29 cellular contexts compared by ENCODE assay signal in genomic region chr14:72851660-72852059, GRCh38. TPM values are rescaled to one million over a fixed set of nuclear protein-coding genes. Genes with fewer than 3 reads are reported as not detected.
"Had no signal": no experiment of that assay in that cellular context is flagged by ENCODE, and none has a peak within 500 bp of the region (broad histone marks: within the 10 kb centered on the region; RNA-seq: fewer than 3 reads in every experiment).

No MANE protein-coding gene starts in this region.

- H3K27me3 Mint-ChIP-seq: activated CD4-positive, alpha-beta T cell treated with anti-CD3 and anti-CD28 coated beads for 36 hours; activated naive CD4-positive, alpha-beta T cell treated with anti-CD3 and anti-CD28 coated beads, Interleukin-2, amount 50 U/mL, for 24 hours; activated naive CD8-positive, alpha-beta T cell treated with anti-CD3 and anti-CD28 coated beads, Interleukin-2, amount 50 U/mL, for 24 hours; stimulated activated naive CD8-positive, alpha-beta T cell treated with anti-CD3 and anti-CD28 coated beads, Interleukin-15, Interleukin-2, amounts not matched to agents 100 ng/mL and 50 ng/mL, for 24 hours had no signal

- H3K36me3 Mint-ChIP-seq: activated CD8-positive, alpha-beta memory T cell treated with anti-CD3 and anti-CD28 coated beads, Interleukin-2, amount 10 ng/mL, durations not matched to agents 7 days and 5 days; activated naive CD4-positive, alpha-beta T cell treated with anti-CD3 and anti-CD28 coated beads, Interleukin-2, amount 50 U/mL, for 24 hours had no signal

- H3K27ac Mint-ChIP-seq: activated CD4-positive, alpha-beta T cell treated with anti-CD3 and anti-CD28 coated beads for 36 hours; activated CD8-positive, alpha-beta memory T cell treated with anti-CD3 and anti-CD28 coated beads, Interleukin-2, amount 10 ng/mL, durations not matched to agents 7 days and 5 days; activated CD8-positive, alpha-beta T cell treated with anti-CD3 and anti-CD28 coated beads, Interleukin-2, amount 10 ng/mL, durations not matched to agents 7 days and 5 days; activated naive CD4-positive, alpha-beta T cell treated with anti-CD3 and anti-CD28 coated beads, Interleukin-2, amount 50 U/mL, for 24 hours; activated naive CD8-positive, alpha-beta T cell treated with anti-CD3 and anti-CD28 coated beads, Interleukin-2, amount 50 U/mL, for 24 hours; activated T-helper 2 cell treated with anti-CD3 and anti-CD28 coated beads, Interferon-gamma antibody, Interleukin-2, Interleukin-4, amounts not matched to agents 10 μg/mL and 5 μg/mL and 100 μg/mL, durations not matched to agents 14 hours and 24 hours and 36 hours; endodermal cell; naive thymus-derived CD4-positive, alpha-beta T cell; stimulated activated naive CD8-positive, alpha-beta T cell treated with anti-CD3 and anti-CD28 coated beads, Interleukin-15, Interleukin-2, amounts not matched to agents 100 ng/mL and 50 ng/mL, for 24 hours had no signal

- H3K27ac ChIP-seq: neutrophil, prostate gland, skin epidermis, upper lobe of left lung, vagina had no signal

- H3K4me1 ChIP-seq: prostate gland, upper lobe of left lung, vagina had no signal

- H3K4me1 Mint-ChIP-seq: activated CD4-positive, alpha-beta T cell treated with anti-CD3 and anti-CD28 coated beads for 36 hours; activated naive CD4-positive, alpha-beta T cell treated with anti-CD3 and anti-CD28 coated beads, Interleukin-2, amount 50 U/mL, for 24 hours; activated naive CD8-positive, alpha-beta T cell treated with anti-CD3 and anti-CD28 coated beads, Interleukin-2, amount 50 U/mL, for 24 hours had no signal

- H3K4me3 ChIP-seq: prostate gland, skin epidermis, upper lobe of left lung, vagina had no signal

- H3K36me3 ChIP-seq: neutrophil, prostate gland, upper lobe of left lung, vagina had no signal

- H3K9me3 Mint-ChIP-seq: activated naive CD4-positive, alpha-beta T cell treated with anti-CD3 and anti-CD28 coated beads, Interleukin-2, amount 50 U/mL, for 24 hours; activated naive CD8-positive, alpha-beta T cell treated with anti-CD3 and anti-CD28 coated beads, Interleukin-2, amount 50 U/mL, for 24 hours; activated T-helper 2 cell treated with anti-CD3 and anti-CD28 coated beads, Interferon-gamma antibody, Interleukin-2, Interleukin-4, amounts not matched to agents 10 μg/mL and 5 μg/mL and 100 μg/mL, durations not matched to agents 14 hours and 24 hours and 36 hours; endodermal cell; naive thymus-derived CD4-positive, alpha-beta T cell; stimulated activated naive CD8-positive, alpha-beta T cell treated with anti-CD3 and anti-CD28 coated beads, Interleukin-15, Interleukin-2, amounts not matched to agents 100 ng/mL and 50 ng/mL, for 24 hours had no signal

- H3K9me3 ChIP-seq: neutrophil, prostate gland, upper lobe of left lung, vagina had no signal

- H3K4me3 Mint-ChIP-seq: activated CD4-positive, alpha-beta T cell treated with anti-CD3 and anti-CD28 coated beads for 36 hours; activated CD8-positive, alpha-beta memory T cell treated with anti-CD3 and anti-CD28 coated beads, Interleukin-2, amount 10 ng/mL, durations not matched to agents 7 days and 5 days; activated CD8-positive, alpha-beta T cell treated with anti-CD3 and anti-CD28 coated beads, Interleukin-2, amount 10 ng/mL, durations not matched to agents 7 days and 5 days; activated naive CD4-positive, alpha-beta T cell treated with anti-CD3 and anti-CD28 coated beads, Interleukin-2, amount 50 U/mL, for 24 hours; activated naive CD8-positive, alpha-beta T cell treated with anti-CD3 and anti-CD28 coated beads, Interleukin-2, amount 50 U/mL, for 24 hours; endodermal cell; naive thymus-derived CD4-positive, alpha-beta T cell; stimulated activated naive CD8-positive, alpha-beta T cell treated with anti-CD3 and anti-CD28 coated beads, Interleukin-15, Interleukin-2, amounts not matched to agents 100 ng/mL and 50 ng/mL, for 24 hours had no signal

- ATAC-seq: activated CD4-positive, alpha-beta T cell treated with anti-CD3 and anti-CD28 coated beads for 36 hours; activated CD8-positive, alpha-beta memory T cell treated with anti-CD3 and anti-CD28 coated beads, Interleukin-2, amount 10 ng/mL, durations not matched to agents 7 days and 5 days; activated CD8-positive, alpha-beta T cell treated with anti-CD3 and anti-CD28 coated beads, Interleukin-2, amount 10 ng/mL, durations not matched to agents 7 days and 5 days; activated naive CD8-positive, alpha-beta T cell treated with anti-CD3 and anti-CD28 coated beads, Interleukin-2, amount 50 U/mL, for 24 hours; esophagus mucosa; left colon; naive thymus-derived CD4-positive, alpha-beta T cell; sciatic nerve had no signal

- DNase-seq: activated CD4-positive, alpha-beta T cell treated with anti-CD3 and anti-CD28 coated beads for 36 hours; activated CD4-positive, CD25-positive, alpha-beta regulatory T cell; activated CD8-positive, alpha-beta memory T cell treated with anti-CD3 and anti-CD28 coated beads, Interleukin-2, amount 10 ng/mL, durations not matched to agents 7 days and 5 days; activated CD8-positive, alpha-beta T cell treated with anti-CD3 and anti-CD28 coated beads, Interleukin-2, amount 10 ng/mL, durations not matched to agents 7 days and 5 days; activated naive CD8-positive, alpha-beta T cell treated with anti-CD3 and anti-CD28 coated beads, Interleukin-2, amount 50 U/mL, for 24 hours; activated T-cell treated with anti-CD3 and anti-CD28 coated beads, Interleukin-2, amount 50 U/mL, for 48 hours; amygdala; central memory CD4-positive, alpha-beta T cell; endodermal cell; foreskin fibroblast; head of caudate nucleus; hippocampal formation; left colon; midbrain; naive thymus-derived CD4-positive, alpha-beta T cell; retina; stimulated activated CD4-positive, alpha-beta T cell treated with anti-CD3 and anti-CD28 coated beads, Interleukin-12 subunit alpha, Interleukin-12 subunit beta, amount 100 ng/mL, for 4 hours; stimulated activated CD4-positive, alpha-beta T cell treated with anti-CD3 and anti-CD28 coated beads, Interleukin-4, amount 100 ng/mL, for 1 hour; substantia nigra had no signal

- H3K27me3 ChIP-seq: neutrophil, upper lobe of left lung, vagina had no signal

RNA-seq across cellular contexts. Expression of gene DPF3, which starts 42.2 kb away (rescaled TPM):
- total RNA-seq: endodermal cell, vagina had no signal
